Comparison of ENCODE assay signal across 12 cellular contexts in the genomic region with DNA sequence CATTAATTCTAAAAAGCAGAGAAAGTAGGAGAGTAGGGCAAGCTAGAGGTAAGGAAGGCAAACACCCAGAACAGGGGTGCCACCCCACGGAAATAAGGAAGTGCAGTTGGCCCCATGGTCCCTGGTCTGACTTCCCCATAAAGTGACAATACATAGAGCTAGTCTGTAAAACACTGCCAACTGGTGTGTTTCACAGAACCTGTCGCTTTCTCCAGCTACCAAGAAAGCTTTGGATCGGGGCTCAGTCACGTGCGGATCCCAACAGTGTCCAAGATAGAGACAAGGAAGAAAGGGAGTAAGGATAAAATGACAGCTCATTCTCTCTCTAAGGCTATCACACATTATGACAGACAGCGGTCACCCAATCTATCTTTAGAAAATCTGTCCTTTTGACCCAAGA. TPM values are rescaled to one million over a fixed set of nuclear protein-coding genes. Genes with fewer than 3 reads are reported as not detected.
A peak's percentile ranks its signal among the peaks of the same experiment; 100 is the strongest.
DNase-seq lines count a peak whose midpoint lies in the region; ATAC-seq, FAIRE-seq and TF ChIP-seq lines count a peak whose summit lies in the region.
"Had no signal": no experiment of that assay in that cellular context is flagged by ENCODE, and none has a peak within 500 bp of the region (broad histone marks: within the 10 kb centered on the region; RNA-seq: fewer than 3 reads in every experiment).

No MANE protein-coding gene starts in this region.

- H3K9ac ChIP-seq in H1 (replicated peaks in 1 of 4; ENCODE audit: extremely low read depth in 1 of 4, low read depth in 3 of 4, low read length in 3 of 4): no peak overlapping the region

- peak overlapping the region; percentile 63 to 93; a peak in 3 of 4 replicates for H3K4me2 ChIP-seq in H1 (ENCODE audit: insufficient read depth in 1 of 2, low read depth in 2 of 2, low read length in 2 of 2)

- DNase-seq in Caco-2 (no peak), NCI-H69 (lab: John Stamatoyannopoulos, UW) (peak; percentile 25), H1 (ENCODE audit: low read depth in 1 of 2, low spot score in 2 of 2) (no peak), NCI-H226 (no peak), cerebellum (ENCODE audit: low spot score) (no peak), NCI-H2171 treated with DMSO at 0.1 percent for 48 hours (lab: John Stamatoyannopoulos, UW) (no peak)
- DNase-seq: activated CD4-positive, alpha-beta T cell treated with anti-CD3 and anti-CD28 coated beads for 48 hours; activated naive CD8-positive, alpha-beta T cell treated with anti-CD3 and anti-CD28 coated beads, Interleukin-2, amount 10 ng/mL, durations not matched to agents 7 days and 5 days had no signal

- no peak overlapping the region for H2AFZ ChIP-seq in H1 (ENCODE audit: low read length)

- BruUV-seq in Caco-2 (replicated peaks; lab: Mats Ljungman, UMichigan): no TSS peak

- no peaks in the 10 kb centered on the region for H3K36me3 Mint-ChIP-seq in Caco-2 (ENCODE audit: insufficient read depth, unreplicated experiment)
- H3K36me3 Mint-ChIP-seq: activated naive CD8-positive, alpha-beta T cell treated with anti-CD3 and anti-CD28 coated beads, Interleukin-2, amount 10 ng/mL, durations not matched to agents 7 days and 5 days had no signal

- H3K56ac ChIP-seq in H1 (replicated peaks; ENCODE audit: insufficient read length, low read depth, low read length): no peak overlapping the region

- no peak overlapping the region for H3K4me3 Mint-ChIP-seq in Caco-2 (ENCODE audit: unreplicated experiment)
- H3K4me3 Mint-ChIP-seq: activated naive CD8-positive, alpha-beta T cell treated with anti-CD3 and anti-CD28 coated beads, Interleukin-2, amount 10 ng/mL, durations not matched to agents 7 days and 5 days had no signal

- peak overlapping the region; percentile 82; the same call in 1 of the 2 replicates for H2BK12ac ChIP-seq in H1 (ENCODE audit: low read depth, low read length)

- no peaks in the 10 kb centered on the region for H3K27me3 ChIP-seq in Caco-2 (replicated peaks; ENCODE audit: control insufficient read depth, insufficient read depth, low read length)
- H3K27me3 ChIP-seq in H1 (replicated peaks in 1 of 4; ENCODE audit: control insufficient read depth in 3 of 4, extremely low read depth in 1 of 4, insufficient read depth in 3 of 4, low read length in 3 of 4): no peaks in the 10 kb centered on the region
- no peaks in the 10 kb centered on the region for H3K27me3 ChIP-seq in neutrophil

- CTCF ChIA-PET in Caco-2 (lab: Charles Lee): no interaction called here
- CTCF ChIA-PET in H1 (lab: Charles Lee; ENCODE audit: partially characterized antibody): interaction anchor here (0.6 to 2.3 kb wide), 5 partner anchors 12 to 76 kb away, joined by 3 to 8 read pairs (median 3); no protein-coding TSS in a partner anchor

- peak overlapping the region; percentile 65 for H2BK120ac ChIP-seq in H1 (replicated peaks; ENCODE audit: low read depth, low read length)

- H3K14ac ChIP-seq in H1 (ENCODE audit: insufficient read length): no peak overlapping the region

- WGBS in H1 (ENCODE audit: extremely low coverage in 1 of 2, insufficient coverage in 1 of 2, insufficient read length in 1 of 2, insufficient replicate concordance in 2 of 2, low coverage in 1 of 2, low lambda C conversion rate in 2 of 2, missing lambda C conversion rate in 1 of 2), 2 experiments: 69% methylated on average over 6 of the region's 6 CpGs; no CpG with 5 or more reads in 1 of the 2 experiments

- no peak for TF ChIP-seq POLR2A in H1 (IDR thresholded peaks at IDR 0.05; ENCODE audit: control extremely low read depth in 1 of 2, low read depth in 2 of 2, low read length in 2 of 2)

- no peak overlapping the region for H2AK5ac ChIP-seq in H1 (ENCODE audit: low read depth, low read length)

- H2BK15ac ChIP-seq in H1 (ENCODE audit: low read length): no peak overlapping the region

- H2BK20ac ChIP-seq in H1 (ENCODE audit: low read length): no peak overlapping the region

- peak overlapping the region; percentile 82 for H3K27ac Mint-ChIP-seq in Caco-2 (ENCODE audit: unreplicated experiment)
- H3K27ac Mint-ChIP-seq: activated naive CD8-positive, alpha-beta T cell treated with anti-CD3 and anti-CD28 coated beads, Interleukin-2, amount 10 ng/mL, durations not matched to agents 7 days and 5 days had no signal

- peaks cover 8% of the 10 kb centered on the region for H3K79me1 ChIP-seq in H1 (ENCODE audit: low read depth, low read length)

- no peaks in the 10 kb centered on the region for H4K20me1 ChIP-seq in H1 (replicated peaks in 1 of 2; ENCODE audit: control insufficient read depth in 1 of 2, insufficient read depth in 2 of 2, low read length in 2 of 2)

- H3K23me2 ChIP-seq in H1 (ENCODE audit: low read depth, low read length): no peaks in the 10 kb centered on the region

- H3K4me1 Mint-ChIP-seq in Caco-2 (ENCODE audit: low read depth, unreplicated experiment): peaks cover 29% of the 10 kb centered on the region
- H3K4me1 Mint-ChIP-seq: activated naive CD8-positive, alpha-beta T cell treated with anti-CD3 and anti-CD28 coated beads, Interleukin-2, amount 10 ng/mL, durations not matched to agents 7 days and 5 days had no signal

- no peak for TF ChIP-seq RAD21 in H1 (IDR thresholded peaks at IDR 0.05 in 1 of 2, conservative IDR thresholded peaks at IDR 0.05 in 1 of 2; ENCODE audit: low read depth in 2 of 2, low read length in 2 of 2)

- no peaks in the 10 kb centered on the region for H3K9me3 ChIP-seq in Caco-2
- H3K9me3 ChIP-seq in H1 (ENCODE audit: insufficient read depth in 2 of 2, low read depth in 1 of 2, low read length in 1 of 2): no peaks in the 10 kb centered on the region
- no peaks in the 10 kb centered on the region for H3K9me3 ChIP-seq in neutrophil

- H4K5ac ChIP-seq in H1 (ENCODE audit: insufficient read length, low read depth, low read length): no peak overlapping the region

- H4K8ac ChIP-seq in H1 (ENCODE audit: extremely low read depth, insufficient read depth, low read length): no peak overlapping the region

- H3K27ac ChIP-seq in H1 (ENCODE audit: low read depth, low read length) (no peak overlapping the region), neutrophil (peak overlapping the region; percentile 78)

- TF ChIP-seq EP300 in H1 (IDR thresholded peaks at IDR 0.05; ENCODE audit: borderline replicate concordance in 1 of 2, low read depth in 2 of 2, low read length in 2 of 2): no peak

- no peaks in the 10 kb centered on the region for H3K36me3 ChIP-seq in Caco-2 (ENCODE audit: control insufficient read depth, insufficient read depth, low read length)
- no peaks in the 10 kb centered on the region for H3K36me3 ChIP-seq in H1 (ENCODE audit: control insufficient read depth in 2 of 4, insufficient read depth in 4 of 4, low read length in 3 of 4)
- no peaks in the 10 kb centered on the region for H3K36me3 ChIP-seq in neutrophil

- H2BK5ac ChIP-seq in H1 (ENCODE audit: low read depth, low read length): peak overlapping the region; percentile 54; the same call in 1 of the 2 replicates

- POLR2A ChIA-PET in Caco-2 (lab: Charles Lee) (no interaction called here), H1 (lab: Charles Lee; ENCODE audit: partially characterized antibody) (interaction anchor here (0.6 kb wide), 1 partner anchor 202 kb away, joined by 3 read pairs; no protein-coding TSS in a partner anchor)

- no peak overlapping the region for H3K23ac ChIP-seq in H1 (ENCODE audit: insufficient read length)

- no peaks in the 10 kb centered on the region for H3K9me3 Mint-ChIP-seq in Caco-2 (ENCODE audit: unreplicated experiment)
- H3K9me3 Mint-ChIP-seq: activated naive CD8-positive, alpha-beta T cell treated with anti-CD3 and anti-CD28 coated beads, Interleukin-2, amount 10 ng/mL, durations not matched to agents 7 days and 5 days had no signal

- peak overlapping the region; percentile 68 for H4K91ac ChIP-seq in H1 (replicated peaks; ENCODE audit: insufficient read length, low read length)

- H3K4ac ChIP-seq in H1 (replicated peaks; ENCODE audit: insufficient read length, low read depth, low read length): no peak overlapping the region

- TF ChIP-seq CTCF in Caco-2 (IDR thresholded peaks at IDR 0.05; ENCODE audit: insufficient read depth in 1 of 2, low read depth in 1 of 2, low read length in 1 of 2, severe bottlenecking in 1 of 2, unreplicated experiment in 1 of 2): no peak
- no peak for TF ChIP-seq CTCF in H1 (IDR thresholded peaks at IDR 0.05; ENCODE audit: control extremely low read depth in 1 of 3, insufficient read depth in 1 of 3, low read depth in 1 of 3, low read length in 3 of 3)
- no peak for TF ChIP-seq CTCF in neutrophil (IDR thresholded peaks at IDR 0.05)

- intact Hi-C loops in Caco-2 (cut with micrococcal nuclease; ENCODE audit: unreplicated experiment): no loop called here

- no peaks in the 10 kb centered on the region for H3K27me3 Mint-ChIP-seq in Caco-2 (ENCODE audit: insufficient read depth, unreplicated experiment)

- H3K18ac ChIP-seq in H1 (ENCODE audit: extremely low read depth, low read length): peak overlapping the region; percentile 35; the same call in 1 of the 2 replicates

- no peak for FAIRE-seq in H1 (lab: Jason Lieb, UNC)
- FAIRE-seq: endothelial cell of umbilical vein, GM18507 had no signal

- no peak for ATAC-seq in esophagus mucosa

- H3K4me1 ChIP-seq in Caco-2: peaks cover 31% of the 10 kb centered on the region
- H3K4me1 ChIP-seq in H1 (replicated peaks in 1 of 4; ENCODE audit: control insufficient read depth in 3 of 4, insufficient read depth in 4 of 4, low read length in 3 of 4): peaks cover 11 to 23% (median 20%) of the 10 kb centered on the region in 4 experiments
- peaks cover 48 to 76% of the 10 kb centered on the region in 2 experiments for H3K4me1 ChIP-seq in neutrophil (ENCODE audit: control insufficient read depth in 1 of 2, insufficient read depth in 1 of 2, low read depth in 1 of 2, low read length in 1 of 2)

- H3K4me3 ChIP-seq in Caco-2 (ENCODE audit: low read depth, low read length) (no peak overlapping the region), H1 (ENCODE audit: extremely low read depth in 1 of 4, insufficient read depth in 2 of 4, low read depth in 3 of 4, low read length in 4 of 4) (peak overlapping the region in 1 of 4 experiments; percentile 42; a peak in 1 of 8 replicates), neutrophil (ENCODE audit: low read depth in 1 of 2, low read length in 1 of 2) (peak overlapping the region in 1 of 2 experiments; percentile 6)

- H3K79me2 ChIP-seq in H1 (ENCODE audit: control insufficient read depth in 1 of 2, insufficient read depth in 2 of 2, low read length in 2 of 2): peaks cover 0 to 50% of the 10 kb centered on the region in 2 experiments; a peak in 3 of 4 replicates

RNA-seq across cellular contexts. Expression of a gene that starts 36.4 kb away (rescaled TPM):
- total RNA-seq in Caco-2 (2022) (29.3 and 29.5 TPM in 2 replicates), esophagus mucosa (17.8 TPM), cerebellum (12.8 TPM)
- 21.8 and 24.0 TPM in 2 replicates for total RNA-seq in H1 (2021; fragmentation: NEBNext Ultra II Directional; extraction: Animal tissue kit (Norgen Biotek cat#: 25700))
- polyA plus RNA-seq in H1 (2011; rRNA removed): 20.8 and 27.2 TPM in 2 replicates
- 24.9 TPM for polyA plus RNA-seq in H1 (2011; cell fraction: cytosol; rRNA removed)
- polyA plus RNA-seq in H1 (2011; cell fraction: nucleus; rRNA removed): 87.3 TPM
- 21.5 to 24.8 TPM (median 23.1 TPM) in 4 replicates for polyA plus RNA-seq in H1 (2012, experiment 1 of 2)
- polyA plus RNA-seq in H1 (2012, experiment 2 of 2): 7.7 TPM
- polyA plus RNA-seq in H1 (2013, experiment 1 of 2): 14.1 TPM
- polyA plus RNA-seq in H1 (2013, experiment 2 of 2): 14.4 TPM
- polyA minus RNA-seq in H1 (2011; rRNA and poly(A)+ RNA removed): 40.6 and 53.8 TPM in 2 replicates
- 13.4 TPM for polyA minus RNA-seq in H1 (2011; cell fraction: cytosol; rRNA and poly(A)+ RNA removed)
- polyA minus RNA-seq in H1 (2011; cell fraction: nucleus; rRNA and poly(A)+ RNA removed): 50.2 TPM
